8 cellular contexts compared by ENCODE assay signal in genomic region chr15:45166792-45167630, GRCh38. TPM values are rescaled to one million over a fixed set of nuclear protein-coding genes. Genes with fewer than 3 reads are reported as not detected.
DNase-seq lines count a peak whose midpoint lies in the region; ATAC-seq and TF ChIP-seq lines count a peak whose summit lies in the region.

No MANE protein-coding gene starts in this region.

- TF ChIP-seq CTCF in coronary artery (IDR thresholded peaks at IDR 0.05): peak; percentile 36
- TF ChIP-seq CTCF in left lung (IDR thresholded peaks at IDR 0.05): peak; percentile 21 to 76

- H3K4me3 ChIP-seq in coronary artery (peak overlapping the region; percentile 91), left lung (peak overlapping the region; percentile 59 to 62)

- no peaks in the 10 kb centered on the region for H3K36me3 ChIP-seq in left lung

- in situ Hi-C loops in GM18951 (cut with MboI; ENCODE audit: low sequenced_read_pairs, unreplicated experiment): no loop called here

- DNase-seq in Ammon's horn (ENCODE audit: low spot score): peak; percentile 85
- peak; percentile 83 for DNase-seq in NCI-H460 (ENCODE audit: extremely low read depth, low read depth)
- DNase-seq in activated CD4-positive, alpha-beta T cell treated with anti-CD3 and anti-CD28 coated beads for 4 hours: peak; percentile 79 to 82
- peak; percentile 91 for DNase-seq in coronary artery (ENCODE audit: low spot score)
- peak; percentile 90 to 95 for DNase-seq in left lung
- DNase-seq in stimulated activated CD4-positive, alpha-beta T cell treated with anti-CD3 and anti-CD28 coated beads, Interleukin-2, amount 100 ng/mL, for 4 hours (ENCODE audit: low read depth): peak; percentile 57

- ATAC-seq in HG03175 (IDR thresholded peaks at IDR 0.05; ENCODE audit: unreplicated experiment) (peak; percentile 94), left lung (peak; percentile 69)

- H3K27ac ChIP-seq in coronary artery (peak overlapping the region; percentile 96 to 99), left lung (peak overlapping the region; percentile 95 to 97)

- peak; percentile 51 for TF ChIP-seq POLR2A in GM18951 (IDR thresholded peaks at IDR 0.05; ENCODE audit: extremely low read depth, insufficient read depth, insufficient read length)

- peaks cover 15 to 29% of the 10 kb centered on the region in 2 donors for H3K4me1 ChIP-seq in left lung

- no peaks in the 10 kb centered on the region for H3K9me3 ChIP-seq in left lung

- H3K27me3 ChIP-seq in left lung: no peaks in the 10 kb centered on the region

- intact Hi-C loops in left lung (cut with DNase I): loop anchor here in 1 of 2 donors (10.0 kb wide), 1 partner anchor 228 kb away; no protein-coding TSS in a partner anchor

RNA-seq across cellular contexts. Expression of gene SHF, which starts 20.8 kb away (rescaled TPM):
- 1.4 and 3.1 TPM in 2 replicates for total RNA-seq in NCI-H460 (2014; rRNA removed; shearing (Covaris generic))
- polyA plus RNA-seq in NCI-H460 (2014; cell fraction: nucleus; rRNA removed): 0.25 and 3.8 TPM in 2 replicates
- total RNA-seq in left lung: 1 to 10 TPM; 5.5 to 7.7 TPM

RNA-seq across cellular contexts. Expression of gene DUOX1, which starts 37.2 kb away (rescaled TPM):
- not detected in 2 replicates for total RNA-seq in NCI-H460 (2014; rRNA removed; shearing (Covaris generic))
- not detected in 2 replicates for polyA plus RNA-seq in NCI-H460 (2014; cell fraction: nucleus; rRNA removed)
- 100 to 1,000 TPM; 198 to 265 TPM for total RNA-seq in left lung

RNA-seq across cellular contexts. Expression of gene DUOXA1, which starts 37.3 kb away (rescaled TPM):
- total RNA-seq in NCI-H460 (2014; rRNA removed; shearing (Covaris generic)): 0.97 and 0.98 TPM in 2 replicates
- polyA plus RNA-seq in NCI-H460 (2014; cell fraction: nucleus; rRNA removed): not detected in 2 replicates
- 100 to 1,000 TPM in 1 of 2 donors, 10 to 100 TPM in 1; 96.7 to 135 TPM for total RNA-seq in left lung

RNA-seq across cellular contexts. Expression of gene DUOXA2, which starts 52.9 kb away (rescaled TPM):
- not detected in 2 replicates for total RNA-seq in NCI-H460 (2014; rRNA removed; shearing (Covaris generic))
- not detected in 2 replicates for polyA plus RNA-seq in NCI-H460 (2014; cell fraction: nucleus; rRNA removed)
- not detected for total RNA-seq in left lung

RNA-seq across cellular contexts. Expression of gene DUOX2, which starts 53.0 kb away (rescaled TPM):
- 0.02 TPM in 1 of 2 replicates, not detected in the other for total RNA-seq in NCI-H460 (2014; rRNA removed; shearing (Covaris generic))
- polyA plus RNA-seq in NCI-H460 (2014; cell fraction: nucleus; rRNA removed): not detected in 2 replicates
- 1 to 10 TPM; 2.0 to 2.7 TPM for total RNA-seq in left lung

Comparison
In these comparisons a context has a peak if more than half of its experiments do, and no peak if none do; other contexts are left out.
1. Peak in every context shown above with its lines: DNase-seq, ATAC-seq, H3K4me3 ChIP-seq and H3K27ac ChIP-seq.
2. RNA of gene DUOX1, which starts 37.2 kb away (total RNA-seq): 198 to 265 TPM in left lung; not detected in NCI-H460; every median in the first group is over 100 times any median in the second.
3. RNA of gene DUOXA1, which starts 37.3 kb away (total RNA-seq): 96.7 to 135 TPM in left lung; 0.97 to 0.98 TPM in NCI-H460; every median in the first group is over 10 times any median in the second.